In the genomic region with DNA sequence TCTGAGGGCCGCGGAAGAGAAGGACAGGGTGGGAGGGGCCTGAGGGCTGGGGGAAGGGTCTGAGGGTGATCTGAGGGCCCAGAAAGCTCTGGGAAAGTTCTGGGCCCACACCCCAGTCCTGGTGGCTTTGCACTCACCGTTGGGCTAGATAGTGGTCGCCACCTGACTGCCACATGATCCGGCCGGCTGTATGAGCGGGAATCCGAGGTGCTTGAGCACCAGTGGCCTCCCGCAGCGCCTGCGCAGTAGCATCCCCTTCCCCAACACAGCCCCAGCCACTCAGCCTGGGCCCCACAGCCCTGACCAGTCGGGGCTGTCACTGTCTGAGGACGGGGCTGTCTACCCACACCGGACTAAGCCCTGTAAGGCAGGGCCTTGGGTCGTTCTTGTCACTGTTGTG, we compare ENCODE assay signal across 15 cellular contexts. TPM values are rescaled to one million over a fixed set of nuclear protein-coding genes. Genes with fewer than 3 reads are reported as not detected.
A peak's percentile ranks its signal among the peaks of the same experiment; 100 is the strongest.
DNase-seq lines count a peak whose midpoint lies in the region; ATAC-seq, FAIRE-seq and TF ChIP-seq lines count a peak whose summit lies in the region.
"Had no signal": no experiment of that assay in that cellular context is flagged by ENCODE, and none has a peak within 500 bp of the region (broad histone marks: within the 10 kb centered on the region; RNA-seq: fewer than 3 reads in every experiment).

No MANE protein-coding gene starts in this region.

- no peaks in the 10 kb centered on the region for H4K20me1 ChIP-seq in PC-3 (ENCODE audit: low read length)

- no peaks in the 10 kb centered on the region for H3K79me1 ChIP-seq in mesenchymal stem cell (replicated peaks; ENCODE audit: low read length, poor library complexity, severe bottlenecking)

- H4K8ac ChIP-seq in mesenchymal stem cell (ENCODE audit: low read length): peak overlapping the region; percentile 12

- peaks cover 0 to 3% of the 10 kb centered on the region in 2 experiments for H3K36me3 ChIP-seq in mesenchymal stem cell (ENCODE audit: control insufficient read depth in 1 of 2, insufficient read depth in 2 of 2, low read depth in 1 of 2, low read length in 2 of 2)
- H3K36me3 ChIP-seq in PC-3 (ENCODE audit: low read depth, low read length): no peaks in the 10 kb centered on the region

- no peak overlapping the region for H2BK120ac ChIP-seq in mesenchymal stem cell (ENCODE audit: low read depth, low read length)

- no peak overlapping the region for H2AFZ ChIP-seq in mesenchymal stem cell (ENCODE audit: low read depth, low read length)
- no peak overlapping the region for H2AFZ ChIP-seq in PC-3 (ENCODE audit: low read length)

- in situ Hi-C loops in G401 (cut with HindIII; ENCODE audit: low sequenced_read_pairs): no loop called here

- H3K79me2 ChIP-seq in PC-3 (ENCODE audit: low read length): no peaks in the 10 kb centered on the region

- no peak overlapping the region for H2BK12ac ChIP-seq in mesenchymal stem cell (ENCODE audit: low read length in 2 of 2)

- H3K9ac ChIP-seq in mesenchymal stem cell (ENCODE audit: low read length) (no peak overlapping the region), PC-3 (ENCODE audit: low read length) (no peak overlapping the region)

- TF ChIP-seq POLR2A in A549 (IDR thresholded peaks at IDR 0.05; ENCODE audit: low read length): no peak

- DNase-seq in A549 (ENCODE audit: low read depth in 1 of 2, low spot score in 1 of 2): no peak
- DNase-seq in G401 (ENCODE audit: low spot score): peak; percentile 37
- peak; percentile 44 for DNase-seq in cerebellum (ENCODE audit: low spot score)
- DNase-seq in mesenchymal stem cell: no peak
- DNase-seq in NCI-H774 (lab: John Stamatoyannopoulos, UW): no peak
- DNase-seq in NCI-H748 treated with DMSO at 0.1 percent for 48 hours (lab: John Stamatoyannopoulos, UW): no peak
- no peak for DNase-seq in PC-3
- no peak for DNase-seq in T1000 (lab: John Stamatoyannopoulos, UW)
- DNase-seq: NCI-H1105; NCI-H526; stimulated activated CD4-positive, alpha-beta T cell treated with anti-CD3 and anti-CD28 coated beads, Interleukin-1b, Interleukin-23, amount 100 ng/mL, for 48 hours; stimulated activated naive CD4-positive, alpha-beta T cell had no signal

- no peak overlapping the region for H4K91ac ChIP-seq in mesenchymal stem cell (ENCODE audit: low read length)

- H3K27ac ChIP-seq in A549: no peak overlapping the region
- H3K27ac ChIP-seq in mesenchymal stem cell (ENCODE audit: low read length, poor library complexity, severe bottlenecking): no peak overlapping the region
- no peak overlapping the region for H3K27ac ChIP-seq in PC-3 (ENCODE audit: low read length)
- H3K27ac ChIP-seq: coronary artery, VCaP had no signal

- TF ChIP-seq CTCF in A549 (IDR thresholded peaks at IDR 0.05) (no peak), PC-3 (conservative IDR thresholded peaks at IDR 0.05; ENCODE audit: low read depth, low read length) (no peak)

- no peak overlapping the region for H3K18ac ChIP-seq in mesenchymal stem cell (ENCODE audit: low read depth in 1 of 2, low read length in 2 of 2)

- no peak for FAIRE-seq in A549 (lab: Jason Lieb, UNC)

- no peak for TF ChIP-seq EP300 in A549 (IDR thresholded peaks at IDR 0.05)

- no peak overlapping the region for H2AK5ac ChIP-seq in mesenchymal stem cell (ENCODE audit: low read length, severe bottlenecking)

- no peak overlapping the region for H3K23ac ChIP-seq in mesenchymal stem cell (ENCODE audit: low read length in 2 of 2)

- H3K4ac ChIP-seq in mesenchymal stem cell (ENCODE audit: low read depth in 1 of 2, low read length in 2 of 2): no peak overlapping the region

- intact Hi-C loops in PC-3 (cut with micrococcal nuclease): no loop called here

- BruUV-seq in PC-3 (replicated peaks; lab: Mats Ljungman, UMichigan): no TSS peak

- WGBS in A549 (ENCODE audit: missing lambda C conversion rate): 69% methylated on average over 13 of the region's 15 CpGs
- 24% methylated on average over 15 of the region's 15 CpGs for whole genome bisulfite sequencing in mesenchymal stem cell

- H2BK15ac ChIP-seq in mesenchymal stem cell (ENCODE audit: low read depth, poor library complexity, severe bottlenecking): no peak overlapping the region

- no peak overlapping the region for H2BK5ac ChIP-seq in mesenchymal stem cell (ENCODE audit: low read depth, low read length, poor library complexity, severe bottlenecking)

- H3K4me1 ChIP-seq in A549 (peaks cover 8% of the 10 kb centered on the region), mesenchymal stem cell (ENCODE audit: control insufficient read depth, insufficient read depth, low read depth, low read length) (no peaks in the 10 kb centered on the region), PC-3 (ENCODE audit: insufficient read depth, low read length) (no peaks in the 10 kb centered on the region)

- no peak overlapping the region for H3K14ac ChIP-seq in mesenchymal stem cell (ENCODE audit: low read length in 2 of 2)

- no peaks in the 10 kb centered on the region for H3K9me2 ChIP-seq in PC-3 (replicated peaks; ENCODE audit: low read length)

- H3F3A ChIP-seq in PC-3 (ENCODE audit: low read length, unreplicated experiment): no peaks in the 10 kb centered on the region

- H3K4me2 ChIP-seq in A549 (no peak overlapping the region), mesenchymal stem cell (ENCODE audit: low read length, poor library complexity, severe bottlenecking) (no peak overlapping the region), PC-3 (ENCODE audit: low read length) (no peak overlapping the region)

- POLR2A ChIA-PET in A549 (lab: Yijun Ruan, JAX): no interaction called here
- POLR2A ChIA-PET in PC-3 (lab: Charles Lee; ENCODE audit: unreplicated experiment): no interaction called here

- peaks cover 5% of the 10 kb centered on the region; the same call in 1 of the 3 replicates for H3K9me3 ChIP-seq in A549
- H3K9me3 ChIP-seq in mesenchymal stem cell (ENCODE audit: control insufficient read depth, low read length): peaks cover 6% of the 10 kb centered on the region
- H3K9me3 ChIP-seq in PC-3 (ENCODE audit: low read length): no peaks in the 10 kb centered on the region

- H3K27me3 ChIP-seq in mesenchymal stem cell (ENCODE audit: control insufficient read depth in 1 of 2, insufficient read depth in 1 of 2, low read length in 2 of 2) (peaks cover 36 to 41% of the 10 kb centered on the region in 2 experiments), PC-3 (ENCODE audit: low read length) (no peaks in the 10 kb centered on the region)

- CTCF ChIA-PET in A549 (lab: Yijun Ruan, JAX): interaction anchor here (0.6 to 1.2 kb wide), 4 partner anchors 17 to 123 kb away, joined by 3 to 6 read pairs (median 4); no protein-coding TSS in a partner anchor
- CTCF ChIA-PET in PC-3 (lab: Charles Lee): no interaction called here

- no peak for TF ChIP-seq RAD21 in A549 (conservative IDR thresholded peaks at IDR 0.05 in 1 of 2, IDR thresholded peaks at IDR 0.05 in 1 of 2)

- H3K4me3 ChIP-seq in A549 (no peak overlapping the region), mesenchymal stem cell (ENCODE audit: insufficient read depth in 1 of 2, low read depth in 1 of 2, low read length in 2 of 2) (no peak overlapping the region), PC-3 (ENCODE audit: low read length) (no peak overlapping the region)
- H3K4me3 ChIP-seq: coronary artery had no signal

- ATAC-seq in A549: peak; percentile 16 to 40; a peak in 5 of 6 replicates
- no peak for ATAC-seq in PC-3
- ATAC-seq: Right ventricle myocardium inferior had no signal

RNA-seq across cellular contexts. Expression of a gene that starts 15.0 kb away (rescaled TPM):
- polyA plus RNA-seq in A549 (2011; rRNA removed) (0.86 and 0.92 TPM in 2 replicates), A549 (2017; fragmentation: RNase III; extraction: RNeasy Plus Mini Kit Qiagen cat#74134 plus additional on column Dnase treatment) (0.55 to 1.0 TPM (median 0.73 TPM) in 3 replicates)
- 0.44 and 0.63 TPM in 2 replicates for polyA plus RNA-seq in A549 (2012; cell fraction: cytosol; rRNA removed)
- polyA plus RNA-seq in A549 (2012; cell fraction: nucleus; rRNA removed): 3.8 and 4.4 TPM in 2 replicates
- polyA minus RNA-seq in A549 (2011; rRNA and poly(A)+ RNA removed): 1.1 and 1.3 TPM in 2 replicates
- total RNA-seq in G401 (2014; rRNA removed; shearing (Covaris generic)): not detected in 2 replicates
- total RNA-seq in cerebellum (0.09 TPM), PC-3 (2014; rRNA removed) (not detected in 2 replicates)
- not detected for polyA plus RNA-seq in mesenchymal stem cell (2013, experiment 1 of 2)
- not detected for polyA plus RNA-seq in mesenchymal stem cell (2013, experiment 2 of 2)
- total RNA-seq: Right ventricle myocardium inferior had no signal

RNA-seq across cellular contexts. Expression of a gene that starts 22.3 kb away (rescaled TPM):
- polyA plus RNA-seq in A549 (2011; rRNA removed): 0.84 and 2.1 TPM in 2 replicates
- polyA plus RNA-seq in A549 (2012; cell fraction: cytosol; rRNA removed): 7.8 and 9.6 TPM in 2 replicates
- 56.4 and 102 TPM in 2 replicates for polyA plus RNA-seq in A549 (2012; cell fraction: nucleus; rRNA removed)
- polyA plus RNA-seq in A549 (2017; fragmentation: RNase III; extraction: RNeasy Plus Mini Kit Qiagen cat#74134 plus additional on column Dnase treatment): 4.6 to 7.7 TPM (median 6.1 TPM) in 3 replicates
- polyA minus RNA-seq in A549 (2011; rRNA and poly(A)+ RNA removed): 2.4 and 2.6 TPM in 2 replicates
- total RNA-seq in G401 (2014; rRNA removed; shearing (Covaris generic)): 1.7 and 4.6 TPM in 2 replicates
- total RNA-seq in cerebellum: 55.6 TPM
- 11.6 TPM for polyA plus RNA-seq in mesenchymal stem cell (2013, experiment 1 of 2)
- 4.5 TPM for polyA plus RNA-seq in mesenchymal stem cell (2013, experiment 2 of 2)
- total RNA-seq in PC-3 (2014; rRNA removed): 3.7 and 5.4 TPM in 2 replicates

RNA-seq across cellular contexts. Expression of a gene that starts 39.7 kb away (rescaled TPM):
- 19.5 and 30.8 TPM in 2 replicates for polyA plus RNA-seq in A549 (2011; rRNA removed)
- polyA plus RNA-seq in A549 (2012; cell fraction: cytosol; rRNA removed): 30.2 and 38.8 TPM in 2 replicates
- 137 and 148 TPM in 2 replicates for polyA plus RNA-seq in A549 (2012; cell fraction: nucleus; rRNA removed)
- 24.4 to 27.6 TPM (median 25.3 TPM) in 3 replicates for polyA plus RNA-seq in A549 (2017; fragmentation: RNase III; extraction: RNeasy Plus Mini Kit Qiagen cat#74134 plus additional on column Dnase treatment)
- polyA minus RNA-seq in A549 (2011; rRNA and poly(A)+ RNA removed): 41.9 and 46.2 TPM in 2 replicates
- total RNA-seq in G401 (2014; rRNA removed; shearing (Covaris generic)): 7.9 and 11.9 TPM in 2 replicates
- total RNA-seq in cerebellum: 6.4 TPM
- 30.8 TPM for polyA plus RNA-seq in mesenchymal stem cell (2013, experiment 1 of 2)
- 27.8 TPM for polyA plus RNA-seq in mesenchymal stem cell (2013, experiment 2 of 2)
- total RNA-seq in PC-3 (2014; rRNA removed): 5.5 and 6.1 TPM in 2 replicates

RNA-seq across cellular contexts. Expression of a gene that starts 40.8 kb away (rescaled TPM):
- polyA plus RNA-seq in A549 (2011; rRNA removed) (0.12 and 0.16 TPM in 2 replicates), A549 (2017; fragmentation: RNase III; extraction: RNeasy Plus Mini Kit Qiagen cat#74134 plus additional on column Dnase treatment) (0.11 to 0.28 TPM (median 0.26 TPM) in 3 replicates)
- polyA plus RNA-seq in A549 (2012; cell fraction: cytosol; rRNA removed): 0.23 and 0.24 TPM in 2 replicates
- polyA plus RNA-seq in A549 (2012; cell fraction: nucleus; rRNA removed): 0.42 and 0.58 TPM in 2 replicates
- 0.29 and 0.39 TPM in 2 replicates for polyA minus RNA-seq in A549 (2011; rRNA and poly(A)+ RNA removed)
- total RNA-seq in G401 (2014; rRNA removed; shearing (Covaris generic)): not detected in 2 replicates
- total RNA-seq in cerebellum (not detected), PC-3 (2014; rRNA removed) (not detected in 2 replicates)
- 418 TPM for polyA plus RNA-seq in mesenchymal stem cell (2013, experiment 1 of 2)
- polyA plus RNA-seq in mesenchymal stem cell (2013, experiment 2 of 2): 419 TPM

RNA-seq across cellular contexts. Expression of a gene that starts 49.3 kb away (rescaled TPM):
- polyA plus RNA-seq in A549 (2011; rRNA removed) (8.1 and 11.5 TPM in 2 replicates), A549 (2017; fragmentation: RNase III; extraction: RNeasy Plus Mini Kit Qiagen cat#74134 plus additional on column Dnase treatment) (20.4 to 23.1 TPM (median 22.0 TPM) in 3 replicates)
- 17.3 and 20.2 TPM in 2 replicates for polyA plus RNA-seq in A549 (2012; cell fraction: cytosol; rRNA removed)
- 66.8 and 67.2 TPM in 2 replicates for polyA plus RNA-seq in A549 (2012; cell fraction: nucleus; rRNA removed)
- polyA minus RNA-seq in A549 (2011; rRNA and poly(A)+ RNA removed): 13.5 and 24.5 TPM in 2 replicates
- 0.80 and 9.2 TPM in 2 replicates for total RNA-seq in G401 (2014; rRNA removed; shearing (Covaris generic))
- total RNA-seq in cerebellum (11.1 TPM), PC-3 (2014; rRNA removed) (4.6 and 8.2 TPM in 2 replicates)
- 11.1 TPM for polyA plus RNA-seq in mesenchymal stem cell (2013, experiment 1 of 2)
- polyA plus RNA-seq in mesenchymal stem cell (2013, experiment 2 of 2): 11.4 TPM

Comparison
In these comparisons a context has a peak if more than half of its experiments do, and no peak if none do; other contexts are left out.
1. DNase-seq: peak in G401 (single experiment) and cerebellum (single experiment); none in A549 (0 of 2), mesenchymal stem cell (single experiment), NCI-H774 (single experiment), NCI-H748 treated with DMSO at 0.1 percent for 48 hours (single experiment), PC-3 (single experiment) and T1000 (single experiment).